Comparison of ENCODE assay signal across 13 cellular contexts in genomic region chr2:171146633-171147032, GRCh38. TPM values are rescaled to one million over a fixed set of nuclear protein-coding genes. Genes with fewer than 3 reads are reported as not detected.
DNase-seq lines count a peak whose midpoint lies in the region; ATAC-seq and TF ChIP-seq lines count a peak whose summit lies in the region.
"Had no signal": no experiment of that assay in that cellular context is flagged by ENCODE, and none has a peak within 500 bp of the region (broad histone marks: within the 10 kb centered on the region; RNA-seq: fewer than 3 reads in every experiment).

No MANE protein-coding gene starts in this region.

- peak overlapping the region; percentile 30; the same call in 1 of the 2 replicates for H3K27ac Mint-ChIP-seq in WTC11

- CTCF ChIA-PET in WTC11 (lab: Charles Lee): interaction anchor here (1.2 to 1.8 kb wide), 3 partner anchors 9 to 174 kb away, joined by 3 to 4 read pairs (median 3); no protein-coding TSS in a partner anchor

- H3K4me3 Mint-ChIP-seq in WTC11: no peak overlapping the region

- H3K9ac ChIP-seq in BLaER1: no peak overlapping the region
- H3K9ac ChIP-seq: KMS-11 had no signal

- peak overlapping the region; percentile 70 for H3K4me2 ChIP-seq in BLaER1
- H3K4me2 ChIP-seq: KMS-11 had no signal

- intact Hi-C loops in lower lobe of right lung (cut with DNase I): no loop called here

- H3K4me1 Mint-ChIP-seq in WTC11: peaks cover 51% of the 10 kb centered on the region

- TF ChIP-seq CTCF in WTC11 (IDR thresholded peaks at IDR 0.05) (no peak), lower lobe of right lung (IDR thresholded peaks at IDR 0.05) (no peak)

- H3K4me1 ChIP-seq in BLaER1 (peaks cover 31% of the 10 kb centered on the region), lower lobe of right lung (peaks cover 28% of the 10 kb centered on the region)

- POLR2A ChIA-PET in WTC11 (lab: Charles Lee): no interaction called here

- H3K9me3 Mint-ChIP-seq in WTC11: no peaks in the 10 kb centered on the region

- H3K27me3 Mint-ChIP-seq in WTC11 (ENCODE audit: low read depth): no peaks in the 10 kb centered on the region

- H3K4me3 ChIP-seq in BLaER1: no peak overlapping the region
- no peak overlapping the region for H3K4me3 ChIP-seq in lower lobe of right lung
- H3K4me3 ChIP-seq: ovary had no signal

- H3K36me3 Mint-ChIP-seq in WTC11: no peaks in the 10 kb centered on the region

- peaks cover 17% of the 10 kb centered on the region for H3K9me3 ChIP-seq in BLaER1
- H3K9me3 ChIP-seq in lower lobe of right lung: no peaks in the 10 kb centered on the region
- H3K9me3 ChIP-seq: ovary had no signal

- no peaks in the 10 kb centered on the region for H3K27me3 ChIP-seq in BLaER1
- H3K27me3 ChIP-seq in lower lobe of right lung (ENCODE audit: low read depth): no peaks in the 10 kb centered on the region
- H3K27me3 ChIP-seq: ovary had no signal

- peaks cover 8% of the 10 kb centered on the region for H3K36me3 ChIP-seq in BLaER1
- H3K36me3 ChIP-seq in lower lobe of right lung: no peaks in the 10 kb centered on the region
- H3K36me3 ChIP-seq: ovary had no signal

- H3K27ac ChIP-seq in BLaER1 (peak overlapping the region; percentile 40), lower lobe of right lung (peak overlapping the region; percentile 19)
- H3K27ac ChIP-seq: KMS-11, ovary had no signal

- ATAC-seq in WTC11 (no peak), lower lobe of right lung (peak; percentile 50 to 63), GM18511 (IDR thresholded peaks at IDR 0.05; ENCODE audit: unreplicated experiment) (no peak), GM18909 (IDR thresholded peaks at IDR 0.05; ENCODE audit: poor library complexity, unreplicated experiment) (no peak), HG02938 (IDR thresholded peaks at IDR 0.05; ENCODE audit: unreplicated experiment) (no peak)

- peaks cover 95% of the 10 kb centered on the region for H4K20me1 ChIP-seq in BLaER1

- peak; percentile 97 to 98 for DNase-seq in Kasumi-1 (lab: John Stamatoyannopoulos, UW)
- no peak for DNase-seq in WTC11 (ENCODE audit: low spot score)
- no peak for DNase-seq in lower lobe of right lung
- DNase-seq in globus pallidus (ENCODE audit: low spot score): no peak
- DNase-seq: activated effector memory CD4-positive, alpha-beta T cell treated with Interleukin-2 at 50 U/mL for 16 hours; effector memory CD4-positive, alpha-beta T cell; NCI-H69; ovary had no signal

TF ChIP-seq in WTC11, 78 proteins besides CTCF, POLR2A, EP300 and RAD21:
- TF ChIP-seq NR2C2 (CRISPR knock-in tag; IDR thresholded peaks at IDR 0.05) (no peak), NFYB (CRISPR knock-in tag; conservative IDR thresholded peaks at IDR 0.05; ENCODE audit: low read depth) (no peak), ZNF281 (CRISPR knock-in tag; IDR thresholded peaks at IDR 0.05) (no peak), TCF7 (CRISPR knock-in tag; IDR thresholded peaks at IDR 0.05; ENCODE audit: low read depth) (no peak)
TF ChIP-seq in WTC11: peak in this region for 0.

RNA-seq across cellular contexts. Expression of gene TLK1, which starts 14.1 kb away (rescaled TPM):
- total RNA-seq in WTC11 (2021) (91.1 to 99.6 TPM (median 93.9 TPM) in 3 replicates), lower lobe of right lung (58.2 TPM)

Comparison
In these comparisons a context has a peak if more than half of its experiments do, and no peak if none do; other contexts are left out.
1. DNase-seq: peak in Kasumi-1 (2 of 2); none in WTC11 (single experiment), lower lobe of right lung (single experiment) and globus pallidus (single experiment).
2. ATAC-seq: peak in lower lobe of right lung (2 of 2); none in WTC11 (single experiment), GM18511 (single experiment), GM18909 (single experiment) and HG02938 (single experiment).